Comparison of ENCODE assay signal across 10 cellular contexts in the genomic region with DNA sequence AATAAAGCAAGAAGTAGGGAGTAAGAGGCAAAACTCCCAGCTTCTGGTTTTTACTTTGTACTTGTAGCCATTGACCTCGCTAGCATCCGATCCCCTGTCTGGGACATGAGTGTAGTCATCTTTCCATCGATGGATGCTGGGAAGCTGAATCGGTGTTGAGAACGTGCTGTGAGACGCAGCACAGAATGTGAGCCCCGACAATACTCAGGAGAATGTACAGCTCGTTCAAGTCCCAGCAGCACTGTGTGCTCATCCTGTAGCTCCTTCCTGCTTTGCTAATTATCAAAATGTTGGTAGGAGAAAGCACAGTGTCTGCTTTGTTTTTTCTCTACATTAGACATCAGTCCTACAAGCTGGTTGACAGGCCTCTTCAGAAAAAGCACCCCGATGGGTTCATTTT. TPM values are rescaled to one million over a fixed set of nuclear protein-coding genes. Genes with fewer than 3 reads are reported as not detected.
DNase-seq lines count a peak whose midpoint lies in the region; ATAC-seq and TF ChIP-seq lines count a peak whose summit lies in the region.
"Had no signal": no experiment of that assay in that cellular context is flagged by ENCODE, and none has a peak within 500 bp of the region (broad histone marks: within the 10 kb centered on the region; RNA-seq: fewer than 3 reads in every experiment).

No MANE protein-coding gene starts in this region.

- no peaks in the 10 kb centered on the region for H3F3A ChIP-seq in Loucy (ENCODE audit: low read depth)

- peaks cover 37% of the 10 kb centered on the region for H3K27me3 Mint-ChIP-seq in mesothelial cell of epicardium (ENCODE audit: low read depth)

- 0 out of 2 replicates have a peak overlapping the region, but pooled peaks have one; percentile 13 for H2AFZ ChIP-seq in Loucy (ENCODE audit: low read length)
- H2AFZ ChIP-seq in mesenchymal stem cell (ENCODE audit: low read depth, low read length), result no peak overlapping the region

- H3K4me3 Mint-ChIP-seq in mesothelial cell of epicardium, result no peak overlapping the region

- H3K9ac ChIP-seq in Loucy (ENCODE audit: low read depth, low read length, poor library complexity, severe bottlenecking) (peak overlapping the region; percentile 2), mesenchymal stem cell (ENCODE audit: low read length) (peak overlapping the region; percentile 83)

- H3K36me3 Mint-ChIP-seq in mesothelial cell of epicardium, result peaks cover 7% of the 10 kb centered on the region

- H3K9me2 ChIP-seq in Loucy (replicated peaks; ENCODE audit: low read depth, low read length), result no peaks in the 10 kb centered on the region

- no peak overlapping the region for H3K27ac Mint-ChIP-seq in mesothelial cell of epicardium

- no peaks in the 10 kb centered on the region; the same call in 1 of the 2 replicates for H3K9me3 ChIP-seq in Loucy (ENCODE audit: insufficient read depth, low read depth, low read length)
- no peaks in the 10 kb centered on the region for H3K9me3 ChIP-seq in mesenchymal stem cell (ENCODE audit: control insufficient read depth, low read length)

- no peak overlapping the region for H3K4me3 ChIP-seq in Loucy (ENCODE audit: low read length, poor library complexity, severe bottlenecking)
- peak overlapping the region in 1 of 2 experiments; percentile 78 for H3K4me3 ChIP-seq in mesenchymal stem cell (ENCODE audit: insufficient read depth in 1 of 2, low read depth in 1 of 2, low read length in 2 of 2)

- ATAC-seq in HG02981 (IDR thresholded peaks at IDR 0.05; ENCODE audit: unreplicated experiment), result no peak
- no peak for ATAC-seq in GM21576 (IDR thresholded peaks at IDR 0.05; ENCODE audit: unreplicated experiment)

- H3K36me3 ChIP-seq in Loucy (ENCODE audit: insufficient read depth, low read length) (no peaks in the 10 kb centered on the region), mesenchymal stem cell (ENCODE audit: control insufficient read depth in 1 of 2, insufficient read depth in 2 of 2, low read depth in 1 of 2, low read length in 2 of 2) (no peaks in the 10 kb centered on the region)

- H4K20me1 ChIP-seq in Loucy (ENCODE audit: insufficient read depth, low read length, poor library complexity, severe bottlenecking), result no peaks in the 10 kb centered on the region

- peak overlapping the region in 1 of 2 experiments; percentile 18 for H3K4ac ChIP-seq in mesenchymal stem cell (ENCODE audit: low read depth in 1 of 2, low read length in 2 of 2)

- H4K8ac ChIP-seq in mesenchymal stem cell (ENCODE audit: low read length), result no peak overlapping the region

- H3K9me3 Mint-ChIP-seq in mesothelial cell of epicardium, result no peaks in the 10 kb centered on the region

- no peak overlapping the region for H3K23ac ChIP-seq in mesenchymal stem cell (ENCODE audit: low read length in 2 of 2)

- H2BK120ac ChIP-seq in mesenchymal stem cell (ENCODE audit: low read depth, low read length), result no peak overlapping the region

- 57% methylated on average over 9 of the region's 9 CpGs for WGBS in mesenchymal stem cell

- H3K4me1 ChIP-seq in Loucy (ENCODE audit: insufficient read depth, low read length, poor library complexity, severe bottlenecking), result peaks cover 18% of the 10 kb centered on the region
- H3K4me1 ChIP-seq in mesenchymal stem cell (ENCODE audit: control insufficient read depth, insufficient read depth, low read depth, low read length), result peaks cover 6% of the 10 kb centered on the region

- H2AK5ac ChIP-seq in mesenchymal stem cell (ENCODE audit: low read length, severe bottlenecking), result no peak overlapping the region

- TF ChIP-seq CTCF in Loucy (conservative IDR thresholded peaks at IDR 0.05; ENCODE audit: low read length) (no peak), mesothelial cell of epicardium (IDR thresholded peaks at IDR 0.05; ENCODE audit: unreplicated experiment) (no peak)

- H3K79me1 ChIP-seq in mesenchymal stem cell (replicated peaks; ENCODE audit: low read length, poor library complexity, severe bottlenecking), result peaks cover under 1% of the 10 kb centered on the region

- no peaks in the 10 kb centered on the region for H3K79me2 ChIP-seq in Loucy (ENCODE audit: insufficient read depth, low read length)

- peak overlapping the region; percentile 4 to 32 for H2BK12ac ChIP-seq in mesenchymal stem cell (ENCODE audit: low read length in 2 of 2)

- H3K27me3 ChIP-seq in Loucy (ENCODE audit: insufficient read depth, low read length, poor library complexity, severe bottlenecking) (no peaks in the 10 kb centered on the region), mesenchymal stem cell (ENCODE audit: control insufficient read depth in 1 of 2, insufficient read depth in 1 of 2, low read length in 2 of 2) (peaks cover 0 to 23% of the 10 kb centered on the region in 2 experiments)

- H3K4me2 ChIP-seq in Loucy (ENCODE audit: low read depth, low read length, poor library complexity, severe bottlenecking) (peak overlapping the region; percentile 34), mesenchymal stem cell (ENCODE audit: low read length, poor library complexity, severe bottlenecking) (no peak overlapping the region)

- peaks cover 11% of the 10 kb centered on the region for H3K4me1 Mint-ChIP-seq in mesothelial cell of epicardium

- H3K27ac ChIP-seq in cingulate gyrus (ENCODE audit: low read depth, low read length), result peak overlapping the region; percentile 96
- H3K27ac ChIP-seq in mesenchymal stem cell (ENCODE audit: low read length, poor library complexity, severe bottlenecking), result no peak overlapping the region
- peak overlapping the region; percentile 94 for H3K27ac ChIP-seq in substantia nigra (ENCODE audit: low read depth, low read length, poor library complexity, severe bottlenecking)

- H4K91ac ChIP-seq in mesenchymal stem cell (ENCODE audit: low read length), result peak overlapping the region; percentile 53

- H3K14ac ChIP-seq in mesenchymal stem cell (ENCODE audit: low read length in 2 of 2), result no peak overlapping the region

- no peak overlapping the region for H2BK15ac ChIP-seq in mesenchymal stem cell (ENCODE audit: low read depth, poor library complexity, severe bottlenecking)

- no peak overlapping the region for H2BK5ac ChIP-seq in mesenchymal stem cell (ENCODE audit: low read depth, low read length, poor library complexity, severe bottlenecking)

- DNase-seq in mesenchymal stem cell, result peak; percentile 55
- peak in 7 of 49 donors; percentile 21 to 52 (median 41) for DNase-seq in substantia nigra (lab: John Stamatoyannopoulos, UW)
- no peak for DNase-seq in mesothelial cell of epicardium (ENCODE audit: low spot score in 2 of 2, unreplicated experiment in 2 of 2)
- DNase-seq in activated CD4-positive, CD25-positive, alpha-beta regulatory T cell (lab: John Stamatoyannopoulos, UW), result no peak
- DNase-seq: NCI-H524 treated with DMSO at 0.1 percent for 48 hours; stimulated activated CD4-positive, alpha-beta T cell treated with anti-CD3 and anti-CD28 coated beads, Interleukin-4, amount 100 ng/mL, for 24 hours had no signal

- H3K18ac ChIP-seq in mesenchymal stem cell (ENCODE audit: low read depth in 1 of 2, low read length in 2 of 2), result peak overlapping the region in 1 of 2 experiments; percentile 69

RNA-seq across cellular contexts. Expression of gene JAM3, which starts 56.6 kb away (rescaled TPM):
- 56.5 TPM for polyA plus RNA-seq in mesenchymal stem cell (2013, experiment 1 of 2)
- polyA plus RNA-seq in mesenchymal stem cell (2013, experiment 2 of 2), result 57.3 TPM
- total RNA-seq in mesothelial cell of epicardium, result 36.2 to 39.3 TPM (median 37.6 TPM) in 3 replicates
